Comparison of ENCODE assay signal across 17 cellular contexts in the genomic region with DNA sequence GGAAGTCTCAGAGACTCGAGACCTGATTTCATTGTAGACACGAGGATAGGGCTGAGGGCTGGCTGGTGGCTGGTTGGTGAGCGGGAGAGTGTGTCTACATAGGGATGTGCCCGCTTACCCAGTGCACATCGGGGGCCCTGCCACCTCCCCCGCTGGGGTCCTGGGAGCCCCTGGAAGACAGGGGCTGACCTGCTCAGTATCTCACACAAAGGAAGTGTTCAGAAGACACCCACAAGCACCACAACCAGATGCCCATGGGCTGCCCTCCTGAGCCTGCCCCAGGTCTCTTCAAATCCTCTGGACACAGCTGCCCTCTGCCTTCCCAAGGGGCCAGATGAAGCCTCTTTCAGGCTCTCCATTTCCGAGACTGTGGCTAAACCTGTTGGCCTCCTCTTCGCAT. TPM values are rescaled to one million over a fixed set of nuclear protein-coding genes. Genes with fewer than 3 reads are reported as not detected.
A peak's percentile ranks its signal among the peaks of the same experiment; 100 is the strongest.
DNase-seq lines count a peak whose midpoint lies in the region; ATAC-seq and TF ChIP-seq lines count a peak whose summit lies in the region.
"Had no signal": no experiment of that assay in that cellular context is flagged by ENCODE, and none has a peak within 500 bp of the region (broad histone marks: within the 10 kb centered on the region; RNA-seq: fewer than 3 reads in every experiment).

No MANE protein-coding gene starts in this region.

- no peak overlapping the region for H4K8ac ChIP-seq in H9 (replicated peaks; ENCODE audit: insufficient read length, low read depth, low read length)

- H3K9me3 ChIP-seq in A673 (ENCODE audit: low read depth, low read length, poor library complexity, severe bottlenecking): no peaks in the 10 kb centered on the region
- no peaks in the 10 kb centered on the region for H3K9me3 ChIP-seq in H9 (ENCODE audit: control insufficient read depth, low read depth, low read length)
- H3K9me3 ChIP-seq in aorta (ENCODE audit: control insufficient read depth, low read length): no peaks in the 10 kb centered on the region

- no peak for TF ChIP-seq CTCF in A673 (conservative IDR thresholded peaks at IDR 0.05; ENCODE audit: low read depth, low read length)
- TF ChIP-seq CTCF in H9 (conservative IDR thresholded peaks at IDR 0.05): no peak

- H3K36me3 ChIP-seq in A673 (ENCODE audit: insufficient read depth, low read length, poor library complexity, severe bottlenecking) (no peaks in the 10 kb centered on the region), H7 (replicated peaks; ENCODE audit: control insufficient read depth, insufficient read depth, low read length) (no peaks in the 10 kb centered on the region), aorta (ENCODE audit: control insufficient read depth in 1 of 2, insufficient read depth in 2 of 2, low read length in 1 of 2) (no peaks in the 10 kb centered on the region)

- no peak overlapping the region for H3T11ph ChIP-seq in H9 (ENCODE audit: low read length)

- H2BK12ac ChIP-seq in H9 (ENCODE audit: insufficient read length, low read depth, low read length): no peak overlapping the region

- H2AK5ac ChIP-seq in H9 (ENCODE audit: insufficient read length, low read length): no peak overlapping the region

- no peaks in the 10 kb centered on the region for H3K23me2 ChIP-seq in H9 (ENCODE audit: insufficient read length, low read depth, low read length, poor library complexity, severe bottlenecking)

- no CpG with 5 or more reads among the region's 8 CpGs for WGBS in H9 (ENCODE audit: extremely low coverage, insufficient read length, low lambda C conversion rate)
- 89 to 90% methylated on average over 8 of the region's 8 CpGs for WGBS in aorta, 2 donors

- no peak overlapping the region for H2BK20ac ChIP-seq in H9 (ENCODE audit: low read depth, low read length, poor library complexity, severe bottlenecking)

- H3K4me2 ChIP-seq in H9 (ENCODE audit: insufficient read depth, insufficient read length, low read length): no peak overlapping the region

- H3K4me3 Mint-ChIP-seq in H9: no peak overlapping the region
- H3K4me3 Mint-ChIP-seq: CD8-positive, alpha-beta memory T cell had no signal

- H4K20me1 ChIP-seq in H9 (ENCODE audit: control insufficient read depth, insufficient read depth, insufficient read length): peaks cover 3% of the 10 kb centered on the region

- CTCF ChIA-PET in A673 (lab: Charles Lee): no interaction called here

- H3K9ac ChIP-seq in H9 (ENCODE audit: extremely low read depth, insufficient read length, low read length): no peak overlapping the region

- H3K4me1 ChIP-seq in A673 (ENCODE audit: insufficient read depth, low read length, poor library complexity, severe bottlenecking) (peaks cover 20% of the 10 kb centered on the region), H9 (ENCODE audit: insufficient read depth, low read length) (peaks cover 10% of the 10 kb centered on the region), aorta (ENCODE audit: control insufficient read depth in 1 of 2, insufficient read depth in 2 of 2, low read length in 2 of 2) (no peaks in the 10 kb centered on the region)

- no peak overlapping the region for H4K5ac ChIP-seq in H9 (ENCODE audit: insufficient read length, low read depth, low read length)

- no peak overlapping the region for H2AFZ ChIP-seq in H9 (ENCODE audit: low read length)

- no peak overlapping the region for H4K91ac ChIP-seq in H9 (ENCODE audit: insufficient read length, low read depth, low read length)

- no peak for ATAC-seq in GM21515 (IDR thresholded peaks at IDR 0.05; ENCODE audit: unreplicated experiment)
- ATAC-seq in aorta (ENCODE audit: low FRiP score): no peak
- ATAC-seq: GM12878 had no signal

- intact Hi-C loops in A673 (cut with micrococcal nuclease; ENCODE audit: unreplicated experiment) (no loop called here), aorta (cut with DNase I) (no loop called here)

- H3K27me3 ChIP-seq in A673 (replicated peaks; ENCODE audit: insufficient read depth, low read depth, low read length, poor library complexity) (no peaks in the 10 kb centered on the region), H9 (ENCODE audit: insufficient read depth, low read length) (no peaks in the 10 kb centered on the region), layer of hippocampus (ENCODE audit: control insufficient read depth, insufficient read depth, low read length) (no peaks in the 10 kb centered on the region), H7 (ENCODE audit: control insufficient read depth, insufficient read depth, low read length) (no peaks in the 10 kb centered on the region), aorta (ENCODE audit: control insufficient read depth in 1 of 2, insufficient read depth in 2 of 2, low read length in 1 of 2) (no peaks in the 10 kb centered on the region)

- no peaks in the 10 kb centered on the region for H3K79me2 ChIP-seq in H9 (ENCODE audit: insufficient read depth, low read length)

- peaks cover 40% of the 10 kb centered on the region in 2 experiments for H3K4me1 Mint-ChIP-seq in H9
- H3K4me1 Mint-ChIP-seq: CD8-positive, alpha-beta memory T cell had no signal

- H3K27ac Mint-ChIP-seq in H9: no peak overlapping the region
- H3K27ac Mint-ChIP-seq: CD8-positive, alpha-beta memory T cell had no signal

- H3K36me3 Mint-ChIP-seq in H9 (ENCODE audit: insufficient read depth in 1 of 3, low read depth in 3 of 3): peaks cover 0 to 4% (median 0%) of the 10 kb centered on the region in 3 experiments; a peak in 2 of 7 replicates
- H3K36me3 Mint-ChIP-seq: CD8-positive, alpha-beta memory T cell had no signal

- no peak overlapping the region for H3K4me3 ChIP-seq in A673 (ENCODE audit: low read depth, low read length, poor library complexity, severe bottlenecking)
- no peak overlapping the region for H3K4me3 ChIP-seq in H7 (ENCODE audit: insufficient read depth, low read depth, low read length)
- no peak overlapping the region for H3K4me3 ChIP-seq in aorta (ENCODE audit: low read length in 2 of 2)
- H3K4me3 ChIP-seq: GM12878 had no signal

- peaks cover 3% of the 10 kb centered on the region for H3K27me3 Mint-ChIP-seq in H9 (ENCODE audit: low read depth)

- H2BK5ac ChIP-seq in H9 (ENCODE audit: insufficient read length, low read length): no peak overlapping the region

- POLR2A ChIA-PET in A673 (lab: Charles Lee; ENCODE audit: low non-redundant PET): no interaction called here

- no peak overlapping the region for H3K18ac ChIP-seq in H9 (ENCODE audit: insufficient read length, low read depth, low read length)

- DNase-seq in A673 (ENCODE audit: low spot score) (no peak), H9 (no peak), caudate nucleus (lab: John Stamatoyannopoulos, UW) (no peak), NCI-H2171 (lab: John Stamatoyannopoulos, UW) (no peak), H7 (no peak), aorta (no peak)
- DNase-seq: CD8-positive, alpha-beta memory T cell; DMS53; EL; GOT3; KBM-7; NCI-H748 treated with DMSO at 0.1 percent for 48 hours had no signal

- H3K27ac ChIP-seq in A673 (ENCODE audit: low read depth, low read length, poor library complexity, severe bottlenecking) (peak overlapping the region; percentile 78), H9 (ENCODE audit: insufficient read length, low read depth, low read length) (no peak overlapping the region), caudate nucleus (ENCODE audit: low read depth, low read length) (peak overlapping the region; percentile 80), layer of hippocampus (ENCODE audit: low read depth, low read length) (peak overlapping the region; percentile 84), aorta (ENCODE audit: low read depth in 1 of 2, low read length in 2 of 2) (no peak overlapping the region)

- no peaks in the 10 kb centered on the region for H3K79me1 ChIP-seq in H9 (ENCODE audit: insufficient read depth, low read depth, low read length, poor library complexity, severe bottlenecking)

- no peak overlapping the region for H3K4ac ChIP-seq in H9 (ENCODE audit: low read depth, low read length)

- H3K56ac ChIP-seq in H9 (ENCODE audit: insufficient read length, low read depth, low read length): no peak overlapping the region

- peaks cover 0 to 3% of the 10 kb centered on the region in 2 experiments; a peak in 1 of 5 replicates for H3K9me3 Mint-ChIP-seq in H9

- BruUV-seq in A673 (replicated peaks; lab: Mats Ljungman, UMichigan): no TSS peak

- no peak overlapping the region for H2BK120ac ChIP-seq in H9 (ENCODE audit: low read depth, low read length, poor library complexity, severe bottlenecking)

- no peak overlapping the region for H3K23ac ChIP-seq in H9 (ENCODE audit: insufficient read length, low read depth, low read length)

- H3K14ac ChIP-seq in H9 (ENCODE audit: insufficient read depth, low read length): peak overlapping the region; percentile 22; the same call in 1 of the 2 replicates

- H2BK15ac ChIP-seq in H9 (ENCODE audit: low read depth, low read length): no peak overlapping the region

RNA-seq across cellular contexts. Expression of gene MYCN, which starts 43.1 kb away (rescaled TPM):
- total RNA-seq in A673 (2021) (2.8 and 3.4 TPM in 2 replicates), H9 (2021) (100.0 and 105 TPM in 2 replicates), aorta (1 to 10 TPM in 1 of 2 donors, under 1 TPM in 1; 0.45 to 2.1 TPM)
- 48.4 and 49.9 TPM in 2 replicates for total RNA-seq in H7 (2014; rRNA removed; shearing (Covaris generic))
- polyA plus RNA-seq in aorta: under 1 TPM in 1 of 2 donors, not detected in 1; 0.26 TPM
- total RNA-seq: CD8-positive, alpha-beta memory T cell; GM12878; HepG2; RPMI7951 had no signal
- polyA plus RNA-seq: CD8-positive, alpha-beta memory T cell; GM12878; HepG2 had no signal

Comparison
In these comparisons a context has a peak if more than half of its experiments do, and no peak if none do; other contexts are left out.
1. H3K27ac ChIP-seq: peak in A673 (single experiment), caudate nucleus (single experiment) and layer of hippocampus (single experiment); none in H9 (single experiment) and aorta (0 of 2).
2. RNA of gene MYCN, which starts 43.1 kb away (total RNA-seq): 100.0 to 105 TPM in H9 and 48.4 to 49.9 TPM in H7; 2.8 to 3.4 TPM in A673 and 0.45 to 2.1 TPM in aorta; every median in the first group is over 10 times any median in the second.